13 cellular contexts compared by ENCODE assay signal in genomic region chr4:76308548-76308947, GRCh38. TPM values are rescaled to one million over a fixed set of nuclear protein-coding genes. Genes with fewer than 3 reads are reported as not detected.
DNase-seq lines count a peak whose midpoint lies in the region; ATAC-seq and TF ChIP-seq lines count a peak whose summit lies in the region.
"Had no signal": no experiment of that assay in that cellular context is flagged by ENCODE, and none has a peak within 500 bp of the region (broad histone marks: within the 10 kb centered on the region; RNA-seq: fewer than 3 reads in every experiment).

No MANE protein-coding gene starts in this region.

- H3K27ac Mint-ChIP-seq in WTC11 = no peak overlapping the region
- H3K27ac Mint-ChIP-seq: activated B cell treated with CpG ODN at 0.5 μM for 24 hours; CD14-positive monocyte; stimulated activated naive CD8-positive, alpha-beta T cell treated with anti-CD3 and anti-CD28 coated beads, Interleukin-15, amount 100 ng/mL, for 72 hours had no signal

- ATAC-seq in WTC11 = no peak
- no peak for ATAC-seq in GM18907 (IDR thresholded peaks at IDR 0.05; ENCODE audit: unreplicated experiment)
- no peak for ATAC-seq in HG03135 (IDR thresholded peaks at IDR 0.05; ENCODE audit: unreplicated experiment)
- ATAC-seq: stimulated activated naive CD8-positive, alpha-beta T cell treated with anti-CD3 and anti-CD28 coated beads, Interleukin-15, amount 100 ng/mL, for 72 hours had no signal

- H3K9me3 ChIP-seq in right atrium auricular region = no peaks in the 10 kb centered on the region

- H3K36me3 ChIP-seq in right atrium auricular region (peaks cover 16% of the 10 kb centered on the region), rectal smooth muscle tissue (ENCODE audit: control insufficient read depth, insufficient read depth, low read length) (peaks cover 5% of the 10 kb centered on the region)

- peaks cover 0 to 39% of the 10 kb centered on the region in 2 donors for H3K4me1 ChIP-seq in right atrium auricular region
- peaks cover 14% of the 10 kb centered on the region for H3K4me1 ChIP-seq in rectal smooth muscle tissue (ENCODE audit: control insufficient read depth, insufficient read depth, low read length)

- POLR2A ChIA-PET in WTC11 (lab: Charles Lee) = no interaction called here

- no peaks in the 10 kb centered on the region for H3K9me3 Mint-ChIP-seq in WTC11
- H3K9me3 Mint-ChIP-seq: activated B cell treated with CpG ODN at 0.5 μM for 24 hours; CD14-positive monocyte; stimulated activated naive CD8-positive, alpha-beta T cell treated with anti-CD3 and anti-CD28 coated beads, Interleukin-15, amount 100 ng/mL, for 72 hours had no signal

- H3K27ac ChIP-seq in right atrium auricular region (peak overlapping the region; percentile 90 to 92), rectal smooth muscle tissue (ENCODE audit: low read depth, low read length) (no peak overlapping the region)

- H3K4me3 ChIP-seq in right atrium auricular region (peak overlapping the region; percentile 54 to 79), rectal smooth muscle tissue (ENCODE audit: low read length) (peak overlapping the region; percentile 49)

- peaks cover 7% of the 10 kb centered on the region; the same call in 1 of the 2 replicates for H3K36me3 Mint-ChIP-seq in WTC11

- DNase-seq in HuH-7 (ENCODE audit: low spot score) (peak; percentile 78), WTC11 (ENCODE audit: low spot score) (no peak), right atrium auricular region (ENCODE audit: low spot score) (peak; percentile 83), NCI-H2029 treated with DMSO at 0.1 percent for 48 hours (lab: John Stamatoyannopoulos, UW) (no peak), GM19240 (ENCODE audit: insufficient read length, low spot score) (no peak)
- DNase-seq: activated B cell treated with CpG ODN at 0.5 μM for 24 hours; NCI-H524 treated with DMSO at 0.1 percent for 48 hours; SIG-M5; stimulated activated naive CD8-positive, alpha-beta T cell treated with anti-CD3 and anti-CD28 coated beads, Interleukin-15, amount 100 ng/mL, for 72 hours had no signal

- CTCF ChIA-PET in WTC11 (lab: Charles Lee) = interaction anchor here (0.6 to 1.2 kb wide), 3 partner anchors 109 to 475 kb away, joined by 3 to 4 read pairs (median 4); no protein-coding TSS in a partner anchor

- peaks cover 33% of the 10 kb centered on the region for H3K27me3 Mint-ChIP-seq in WTC11 (ENCODE audit: low read depth)

- H3K27me3 ChIP-seq in right atrium auricular region (no peaks in the 10 kb centered on the region), rectal smooth muscle tissue (ENCODE audit: control insufficient read depth, insufficient read depth, low read length) (no peaks in the 10 kb centered on the region)

- H3K9ac ChIP-seq in rectal smooth muscle tissue (ENCODE audit: low read length) = no peak overlapping the region

- peak overlapping the region; percentile 38; the same call in 1 of the 2 replicates for H3K4me3 Mint-ChIP-seq in WTC11
- H3K4me3 Mint-ChIP-seq: activated B cell treated with CpG ODN at 0.5 μM for 24 hours; CD14-positive monocyte; stimulated activated naive CD8-positive, alpha-beta T cell treated with anti-CD3 and anti-CD28 coated beads, Interleukin-15, amount 100 ng/mL, for 72 hours had no signal

- TF ChIP-seq CTCF in WTC11 (IDR thresholded peaks at IDR 0.05) = no peak
- TF ChIP-seq CTCF in right atrium auricular region (IDR thresholded peaks at IDR 0.05) = no peak

- peaks cover 12% of the 10 kb centered on the region for H3K4me1 Mint-ChIP-seq in WTC11

TF ChIP-seq in WTC11, 78 proteins besides CTCF, POLR2A, EP300 and RAD21:
- no peak for TF ChIP-seq MYBL2 (CRISPR knock-in tag; IDR thresholded peaks at IDR 0.05)
- no peak for TF ChIP-seq E2F5 (CRISPR knock-in tag; IDR thresholded peaks at IDR 0.05)

RNA-seq across cellular contexts. Expression of gene STBD1, which starts 2.0 kb away (rescaled TPM):
- total RNA-seq in WTC11 (2021) = 1.4 to 2.6 TPM (median 2.0 TPM) in 3 replicates
- total RNA-seq in right atrium auricular region = 10 to 100 TPM; 25.3 to 28.4 TPM

RNA-seq across cellular contexts. Expression of gene FAM47E, which starts 57.0 kb away (rescaled TPM):
- total RNA-seq in WTC11 (2021) = 1.4 to 1.6 TPM (median 1.6 TPM) in 3 replicates
- 1 to 10 TPM; 1.0 to 2.2 TPM for total RNA-seq in right atrium auricular region
- total RNA-seq: activated B cell treated with CpG ODN at 0.5 μM for 24 hours had no signal

Comparison
In these comparisons a context has a peak if more than half of its experiments do, and no peak if none do; other contexts are left out.
1. DNase-seq: peak in HuH-7 (single experiment) and right atrium auricular region (single experiment); none in WTC11 (single experiment), NCI-H2029 treated with DMSO at 0.1 percent for 48 hours (single experiment) and GM19240 (single experiment).